In genomic region chr4:182855312-182855711, GRCh38 we compare ENCODE assay signal across 1 cellular context.
TF ChIP-seq lines count a peak whose summit lies in the region.

No MANE protein-coding gene starts in this region.

TF ChIP-seq in HepG2, 621 proteins besides CTCF, POLR2A, EP300 and RAD21 (continued from another document and continues in another):
- TF ChIP-seq THRA (CRISPR knock-in tag; IDR thresholded peaks at IDR 0.05; ENCODE audit: borderline replicate concordance) (peak; percentile 49; the same call in 1 of the 2 replicates), HNRNPLL (IDR thresholded peaks at IDR 0.05; ENCODE audit: low read depth, low read length, poor library complexity, severe bottlenecking) (no peak), TEAD2 (CRISPR knock-in tag; IDR thresholded peaks at IDR 0.05) (no peak), HIC2 (CRISPR knock-in tag; IDR thresholded peaks at IDR 0.05; ENCODE audit: low read depth) (no peak), KAT2B (IDR thresholded peaks at IDR 0.05; ENCODE audit: borderline replicate concordance, low read depth, low read length) (no peak), LBX2 (CRISPR knock-in tag; IDR thresholded peaks at IDR 0.05; ENCODE audit: borderline replicate concordance) (no peak), ZNF281 (CRISPR knock-in tag; IDR thresholded peaks at IDR 0.05; ENCODE audit: borderline replicate concordance) (no peak), ZMAT5 (CRISPR knock-in tag; IDR thresholded peaks at IDR 0.05; ENCODE audit: borderline replicate concordance, low read depth) (no peak), RFX1 (IDR thresholded peaks at IDR 0.05) (0 out of 2 replicates have a peak, but pooled peaks have one; percentile 3), JDP2 (CRISPR knock-in tag; IDR thresholded peaks at IDR 0.05; ENCODE audit: borderline replicate concordance) (no peak), SKIL (CRISPR knock-in tag; IDR thresholded peaks at IDR 0.05; ENCODE audit: borderline replicate concordance) (no peak; the same call in 1 of the 2 replicates), ARID4A (CRISPR knock-in tag; IDR thresholded peaks at IDR 0.05; ENCODE audit: borderline replicate concordance) (peak; percentile 65), ZNF570 (CRISPR knock-in tag; IDR thresholded peaks at IDR 0.05; ENCODE audit: borderline replicate concordance) (no peak), TFDP2 (CRISPR knock-in tag; IDR thresholded peaks at IDR 0.05) (peak; percentile 33; the same call in 1 of the 2 replicates), ZKSCAN1 (IDR thresholded peaks at IDR 0.05; ENCODE audit: low read length) (no peak), REST (IDR thresholded peaks at IDR 0.05; ENCODE audit: borderline replicate concordance in 1 of 2, low read depth in 1 of 2, low read length in 2 of 2) (no peak), NRL (CRISPR knock-in tag; IDR thresholded peaks at IDR 0.05; ENCODE audit: borderline replicate concordance) (no peak), SMC3 (IDR thresholded peaks at IDR 0.05; ENCODE audit: low read length) (no peak), CHD2 (IDR thresholded peaks at IDR 0.05; ENCODE audit: low read depth, low read length) (no peak), HMG20A (CRISPR knock-in tag; IDR thresholded peaks at IDR 0.05; ENCODE audit: borderline replicate concordance) (peak; percentile 35; the same call in 1 of the 2 replicates), GATAD1 (CRISPR knock-in tag; IDR thresholded peaks at IDR 0.05) (no peak), UBTF (CRISPR knock-in tag; IDR thresholded peaks at IDR 0.05) (peak; percentile 65; the same call in 1 of the 2 replicates), MXD3 (CRISPR knock-in tag; IDR thresholded peaks at IDR 0.05) (0 out of 2 replicates have a peak, but pooled peaks have one; percentile 16), PAXIP1 (CRISPR knock-in tag; conservative IDR thresholded peaks at IDR 0.05) (peak; percentile 70)
